ENCODE assay signal across 1 cellular context in genomic region chr10:116124777-116125176, GRCh38.
A peak's percentile ranks its signal among the peaks of the same experiment; 100 is the strongest.
TF ChIP-seq lines count a peak whose summit lies in the region.

No MANE protein-coding gene starts in this region.

TF ChIP-seq in GM23338, 12 proteins besides CTCF, POLR2A, EP300 and RAD21:
- TF ChIP-seq ZNF462 (CRISPR knock-in tag; IDR thresholded peaks at IDR 0.05) = peak; percentile 84
- TF ChIP-seq REST (IDR thresholded peaks at IDR 0.05; ENCODE audit: unreplicated experiment) = no peak
- no peak for TF ChIP-seq ZNF114 (CRISPR knock-in tag; IDR thresholded peaks at IDR 0.05)
- no peak for TF ChIP-seq STAT1 (IDR thresholded peaks at IDR 0.05; ENCODE audit: unreplicated experiment)
- TF ChIP-seq ETS1 (IDR thresholded peaks at IDR 0.05) = no peak
